1 cellular context compared by ENCODE assay signal in the genomic region with DNA sequence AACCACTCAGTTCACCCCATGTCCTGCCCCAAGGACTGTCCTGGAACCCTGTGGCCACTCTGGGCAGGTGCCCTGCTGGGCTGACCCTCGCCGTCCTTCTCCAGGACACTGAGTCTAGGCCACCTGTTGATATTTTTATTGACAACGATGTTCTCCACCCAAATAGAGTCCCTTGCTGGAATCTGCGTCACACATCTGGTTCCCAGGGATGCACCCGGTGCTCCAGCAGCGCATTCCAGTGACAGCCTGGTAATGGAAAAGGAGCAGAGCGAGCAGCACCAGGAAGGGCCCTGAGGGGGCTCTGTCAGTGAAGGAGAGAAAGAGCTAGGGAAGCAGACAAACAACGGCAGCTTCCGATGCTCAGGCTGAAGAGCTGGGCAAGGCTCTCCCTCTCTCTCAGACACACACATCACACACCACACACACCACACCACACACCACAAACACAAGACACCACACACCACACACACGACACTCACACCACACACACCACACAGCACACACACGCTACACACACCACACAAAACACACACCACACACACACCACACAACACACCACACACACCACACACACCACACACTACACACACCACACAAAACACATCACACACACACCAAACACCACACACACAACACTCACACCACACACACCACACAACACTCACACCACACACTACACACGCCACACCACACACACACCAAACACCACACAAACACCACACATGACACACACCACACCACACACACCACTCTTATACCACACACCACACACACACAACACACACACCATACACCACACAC.
TF ChIP-seq lines count a peak whose summit lies in the region.

No MANE protein-coding gene starts in this region.

TF ChIP-seq in IMR-90, 13 proteins besides CTCF, POLR2A, EP300 and RAD21 (continued from another document):
- TF ChIP-seq FOS (IDR thresholded peaks at IDR 0.05; ENCODE audit: low read depth, low read length) (no peak), NFE2L2 (IDR thresholded peaks at IDR 0.05; ENCODE audit: low read depth, low read length) (no peak), SMC3 (IDR thresholded peaks at IDR 0.05; ENCODE audit: low read depth, low read length) (no peak), CEBPB (IDR thresholded peaks at IDR 0.05; ENCODE audit: low read depth, low read length) (no peak), CHD1 (IDR thresholded peaks at IDR 0.05; ENCODE audit: low read depth, low read length) (no peak), MAZ (IDR thresholded peaks at IDR 0.05; ENCODE audit: borderline replicate concordance, low read depth, low read length) (no peak), MAFK (IDR thresholded peaks at IDR 0.05; ENCODE audit: low read depth, low read length) (no peak), MXI1 (IDR thresholded peaks at IDR 0.05; ENCODE audit: borderline replicate concordance, low read depth, low read length) (no peak), RFX5 (IDR thresholded peaks at IDR 0.05; ENCODE audit: low read depth, low read length) (no peak)
